In the genomic region with DNA sequence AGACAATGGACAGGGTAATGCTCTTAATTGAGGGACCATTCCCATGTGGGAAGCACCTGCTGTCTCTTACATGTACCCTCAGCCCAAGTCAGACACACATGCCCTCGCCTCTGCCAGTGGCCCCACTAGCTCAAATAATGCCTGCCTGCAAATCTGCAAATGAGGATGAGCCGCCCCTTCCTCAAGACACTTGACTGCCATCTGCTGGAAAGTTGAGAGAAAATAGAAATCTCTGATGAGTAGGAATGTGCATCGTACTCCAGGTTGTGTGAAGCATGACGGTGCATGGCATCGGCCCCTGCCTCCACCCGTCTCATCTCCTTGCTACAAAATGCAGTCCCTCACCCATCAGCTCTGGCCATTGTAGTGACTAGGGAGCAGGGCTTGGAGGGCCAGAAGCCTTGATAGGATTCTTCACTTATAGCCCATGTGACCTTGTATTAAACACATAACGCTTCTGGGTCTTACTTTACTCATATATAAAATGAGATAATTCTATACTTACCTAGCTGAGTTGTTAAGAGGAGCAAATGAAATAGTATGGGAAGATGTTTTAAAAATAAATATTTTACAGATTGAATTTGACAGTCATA, we compare ENCODE assay signal across 9 cellular contexts. TPM values are rescaled to one million over a fixed set of nuclear protein-coding genes. Genes with fewer than 3 reads are reported as not detected.
DNase-seq lines count a peak whose midpoint lies in the region; ATAC-seq, FAIRE-seq and TF ChIP-seq lines count a peak whose summit lies in the region.
"Had no signal": no experiment of that assay in that cellular context is flagged by ENCODE, and none has a peak within 500 bp of the region (broad histone marks: within the 10 kb centered on the region; RNA-seq: fewer than 3 reads in every experiment).

No MANE protein-coding gene starts in this region.

- no peaks in the 10 kb centered on the region for H3K36me3 Mint-ChIP-seq in HFFc6 (ENCODE audit: low read depth)

- no peaks in the 10 kb centered on the region for H3K4me1 ChIP-seq in PC-3 (ENCODE audit: insufficient read depth, low read length)
- peaks cover 0 to 5% (median 2%) of the 10 kb centered on the region in 4 donors for H3K4me1 ChIP-seq in upper lobe of left lung

- H3K9me3 Mint-ChIP-seq in HFFc6, result no peaks in the 10 kb centered on the region
- H3K9me3 Mint-ChIP-seq: T-helper 1 cell treated with Interleukin-12 subunit alpha and Interleukin-12 subunit beta and Interleukin-4 antibody, amounts not matched to agents 30 μg/mL and 1 μg/mL, for 36 hours had no signal

- POLR2A ChIA-PET in PC-3 (lab: Charles Lee; ENCODE audit: unreplicated experiment), result no interaction called here

- H3K9ac ChIP-seq in PC-3 (ENCODE audit: low read length), result no peak overlapping the region

- intact Hi-C loops in PC-3 (cut with micrococcal nuclease), result loop anchor here (1.0 kb wide), 2 partner anchors 135 to 160 kb away; partner anchors contain the start of gene EXOG

- WGBS in upper lobe of left lung, 2 donors, result 6 to 18% methylated on average over 7 of the region's 7 CpGs

- no peaks in the 10 kb centered on the region for H3F3A ChIP-seq in PC-3 (ENCODE audit: low read length, unreplicated experiment)

- peaks cover 45% of the 10 kb centered on the region for H3K27me3 ChIP-seq in PC-3 (ENCODE audit: low read length)
- peaks cover 0 to 2% (median 0%) of the 10 kb centered on the region in 4 donors for H3K27me3 ChIP-seq in upper lobe of left lung

- no peaks in the 10 kb centered on the region for H3K9me3 ChIP-seq in PC-3 (ENCODE audit: low read length)
- H3K9me3 ChIP-seq in upper lobe of left lung, result peaks cover 0 to under 1% (median 0%) of the 10 kb centered on the region in 4 donors

- FAIRE-seq in D721Med (lab: Jason Lieb, UNC), result no peak

- no TSS peak for BruUV-seq in PC-3 (replicated peaks; lab: Mats Ljungman, UMichigan)

- H2AFZ ChIP-seq in PC-3 (ENCODE audit: low read length), result no peak overlapping the region

- no peak for DNase-seq in D721Med (ENCODE audit: insufficient read length, low spot score)
- DNase-seq in HFFc6, result peak; percentile 35
- peak; percentile 72 for DNase-seq in PC-3
- peak; percentile 61 for DNase-seq in dermis blood vessel endothelial cell
- DNase-seq in non-pigmented ciliary epithelial cell (ENCODE audit: low read depth), result peak; percentile 11
- no peak for DNase-seq in upper lobe of left lung

- H3K27me3 Mint-ChIP-seq in HFFc6 (ENCODE audit: insufficient read depth), result peaks cover 42% of the 10 kb centered on the region

- CTCF ChIA-PET in PC-3 (lab: Charles Lee), result interaction anchor here (0.5 to 0.7 kb wide), 2 partner anchors 134 to 841 kb away, joined by 4 to 6 read pairs; no protein-coding TSS in a partner anchor

- no peak overlapping the region for H3K4me2 ChIP-seq in PC-3 (ENCODE audit: low read length)

- no peaks in the 10 kb centered on the region for H3K4me1 Mint-ChIP-seq in HFFc6 (ENCODE audit: low read depth)

- H3K9me2 ChIP-seq in PC-3 (replicated peaks; ENCODE audit: low read length), result no peaks in the 10 kb centered on the region

- no peak overlapping the region for H3K27ac Mint-ChIP-seq in HFFc6
- H3K27ac Mint-ChIP-seq: T-helper 1 cell treated with Interleukin-12 subunit alpha and Interleukin-12 subunit beta and Interleukin-4 antibody, amounts not matched to agents 30 μg/mL and 1 μg/mL, for 36 hours had no signal

- no peak for TF ChIP-seq POLR2A in upper lobe of left lung (IDR thresholded peaks at IDR 0.05)

- ATAC-seq in PC-3 (peak; percentile 66), GM19328 (IDR thresholded peaks at IDR 0.05; ENCODE audit: unreplicated experiment) (no peak), upper lobe of left lung (ENCODE audit: low FRiP score in 2 of 2) (no peak), GM21447 (IDR thresholded peaks at IDR 0.05; ENCODE audit: unreplicated experiment) (no peak)

- no peak overlapping the region for H3K4me3 ChIP-seq in PC-3 (ENCODE audit: low read length)
- no peak overlapping the region for H3K4me3 ChIP-seq in upper lobe of left lung

- H3K36me3 ChIP-seq in PC-3 (ENCODE audit: low read depth, low read length), result no peaks in the 10 kb centered on the region
- no peaks in the 10 kb centered on the region for H3K36me3 ChIP-seq in upper lobe of left lung

- no peak for TF ChIP-seq EP300 in upper lobe of left lung (IDR thresholded peaks at IDR 0.05)

- no peaks in the 10 kb centered on the region for H4K20me1 ChIP-seq in PC-3 (ENCODE audit: low read length)

- TF ChIP-seq CTCF in D721Med (IDR thresholded peaks at IDR 0.05; ENCODE audit: insufficient read depth, missing control alignments) (peak; percentile 73), HFFc6 (IDR thresholded peaks at IDR 0.05) (peak; percentile 73), PC-3 (conservative IDR thresholded peaks at IDR 0.05; ENCODE audit: low read depth, low read length) (peak; percentile 74), upper lobe of left lung (IDR thresholded peaks at IDR 0.05) (peak in 2 of 6 experiments; percentile 11 to 23)

- H3K4me3 Mint-ChIP-seq in HFFc6, result no peak overlapping the region
- H3K4me3 Mint-ChIP-seq: T-helper 1 cell treated with Interleukin-12 subunit alpha and Interleukin-12 subunit beta and Interleukin-4 antibody, amounts not matched to agents 30 μg/mL and 1 μg/mL, for 36 hours had no signal

- H3K79me2 ChIP-seq in PC-3 (ENCODE audit: low read length), result no peaks in the 10 kb centered on the region

- H3K27ac ChIP-seq in PC-3 (ENCODE audit: low read length) (no peak overlapping the region), upper lobe of left lung (no peak overlapping the region)

RNA-seq across cellular contexts. Expression of gene SCN5A, which starts 6.3 kb away (rescaled TPM):
- total RNA-seq in HFFc6 (2021; fragmentation: NEBNext Ultra II Directional; extraction: Animal tissue kit (Norgen Biotek cat#: 25700)), result under 1 TPM in 3 of 6 experiments, not detected in 3; 0.05 to 0.46 (median 0.28) TPM
- 0.06 TPM in 1 of 2 replicates, not detected in the other for total RNA-seq in PC-3 (2014; rRNA removed)
- total RNA-seq in dermis blood vessel endothelial cell, result 6.5 and 12.0 TPM in 2 replicates
- under 1 TPM in 5 of 6 donors, not detected in 1; under 0.01 to 0.30 (median 0.10) TPM for total RNA-seq in upper lobe of left lung

Comparison
In these comparisons a context has a peak if more than half of its experiments do, and no peak if none do; other contexts are left out.
1. DNase-seq: peak in HFFc6 (single experiment), PC-3 (single experiment), dermis blood vessel endothelial cell (single experiment) and non-pigmented ciliary epithelial cell (single experiment); none in D721Med (single experiment) and upper lobe of left lung (0 of 2).